In genomic region chr1:84401156-84401555, GRCh38 we compare ENCODE assay signal across 1 cellular context.
TF ChIP-seq lines count a peak whose summit lies in the region.

No MANE protein-coding gene starts in this region.

TF ChIP-seq in HCT116, 20 proteins besides CTCF, POLR2A, EP300 and RAD21 (continued from another document):
- TF ChIP-seq REST (IDR thresholded peaks at IDR 0.05; ENCODE audit: low read depth) (no peak), SRF (IDR thresholded peaks at IDR 0.05; ENCODE audit: low read depth) (no peak)
